Comparison of ENCODE assay signal across 1 cellular context in the genomic region with DNA sequence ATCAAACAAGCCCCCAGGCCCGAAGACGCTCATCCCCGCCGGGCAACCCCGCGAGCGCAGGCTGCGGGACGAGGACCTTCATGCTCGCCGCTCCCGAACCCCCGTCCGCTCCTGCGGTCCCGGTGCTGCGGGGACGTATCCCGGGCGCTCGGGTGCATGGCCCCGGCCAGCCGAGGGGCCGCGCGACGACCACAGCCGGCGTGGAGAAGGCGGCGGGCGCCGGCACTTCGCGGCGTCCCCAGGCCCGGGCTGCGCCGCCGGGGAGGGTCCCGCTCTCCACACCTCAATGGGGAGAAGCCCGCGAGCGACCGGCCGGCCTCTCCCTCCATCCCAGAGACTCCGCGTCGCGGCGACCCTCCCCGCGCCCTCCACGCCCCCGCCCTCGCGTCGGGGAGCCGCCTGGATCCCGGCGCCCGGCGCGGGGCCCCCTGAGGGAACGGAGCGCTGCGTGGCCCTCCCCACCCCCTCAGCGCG.
TF ChIP-seq lines count a peak whose summit lies in the region.

No MANE protein-coding gene starts in this region.

TF ChIP-seq in K562, 482 proteins besides CTCF, POLR2A, EP300 and RAD21 (continued from another document):
- TF ChIP-seq, protein P1, sequence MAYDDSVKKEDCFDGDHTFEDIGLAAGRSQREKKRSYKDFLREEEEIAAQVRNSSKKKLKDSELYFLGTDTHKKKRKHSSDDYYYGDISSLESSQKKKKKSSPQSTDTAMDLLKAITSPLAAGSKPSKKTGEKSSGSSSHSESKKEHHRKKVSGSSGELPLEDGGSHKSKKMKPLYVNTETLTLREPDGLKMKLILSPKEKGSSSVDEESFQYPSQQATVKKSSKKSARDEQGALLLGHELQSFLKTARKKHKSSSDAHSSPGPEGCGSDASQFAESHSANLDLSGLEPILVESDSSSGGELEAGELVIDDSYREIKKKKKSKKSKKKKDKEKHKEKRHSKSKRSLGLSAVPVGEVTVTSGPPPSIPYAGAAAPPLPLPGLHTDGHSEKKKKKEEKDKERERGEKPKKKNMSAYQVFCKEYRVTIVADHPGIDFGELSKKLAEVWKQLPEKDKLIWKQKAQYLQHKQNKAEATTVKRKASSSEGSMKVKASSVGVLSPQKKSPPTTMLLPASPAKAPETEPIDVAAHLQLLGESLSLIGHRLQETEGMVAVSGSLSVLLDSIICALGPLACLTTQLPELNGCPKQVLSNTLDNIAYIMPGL (CRISPR knock-in tag; IDR thresholded peaks at IDR 0.05), result 0 out of 2 replicates have a peak, but pooled peaks have one; percentile 14
- TF ChIP-seq ZNF766 (CRISPR knock-in tag; conservative IDR thresholded peaks at IDR 0.05), result no peak
- no peak for TF ChIP-seq MAFK (IDR thresholded peaks at IDR 0.05; ENCODE audit: low read length)
- TF ChIP-seq, protein P2, sequence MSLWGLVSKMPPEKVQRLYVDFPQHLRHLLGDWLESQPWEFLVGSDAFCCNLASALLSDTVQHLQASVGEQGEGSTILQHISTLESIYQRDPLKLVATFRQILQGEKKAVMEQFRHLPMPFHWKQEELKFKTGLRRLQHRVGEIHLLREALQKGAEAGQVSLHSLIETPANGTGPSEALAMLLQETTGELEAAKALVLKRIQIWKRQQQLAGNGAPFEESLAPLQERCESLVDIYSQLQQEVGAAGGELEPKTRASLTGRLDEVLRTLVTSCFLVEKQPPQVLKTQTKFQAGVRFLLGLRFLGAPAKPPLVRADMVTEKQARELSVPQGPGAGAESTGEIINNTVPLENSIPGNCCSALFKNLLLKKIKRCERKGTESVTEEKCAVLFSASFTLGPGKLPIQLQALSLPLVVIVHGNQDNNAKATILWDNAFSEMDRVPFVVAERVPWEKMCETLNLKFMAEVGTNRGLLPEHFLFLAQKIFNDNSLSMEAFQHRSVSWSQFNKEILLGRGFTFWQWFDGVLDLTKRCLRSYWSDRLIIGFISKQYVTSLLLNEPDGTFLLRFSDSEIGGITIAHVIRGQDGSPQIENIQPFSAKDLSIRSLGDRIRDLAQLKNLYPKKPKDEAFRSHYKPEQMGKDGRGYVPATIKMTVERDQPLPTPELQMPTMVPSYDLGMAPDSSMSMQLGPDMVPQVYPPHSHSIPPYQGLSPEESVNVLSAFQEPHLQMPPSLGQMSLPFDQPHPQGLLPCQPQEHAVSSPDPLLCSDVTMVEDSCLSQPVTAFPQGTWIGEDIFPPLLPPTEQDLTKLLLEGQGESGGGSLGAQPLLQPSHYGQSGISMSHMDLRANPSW (CRISPR knock-in tag; IDR thresholded peaks at IDR 0.05), result no peak
- 0 out of 2 replicates have a peak, but pooled peaks have one; percentile 19 for TF ChIP-seq SIN3B (IDR thresholded peaks at IDR 0.05; ENCODE audit: low read depth)
- TF ChIP-seq, protein P3, sequence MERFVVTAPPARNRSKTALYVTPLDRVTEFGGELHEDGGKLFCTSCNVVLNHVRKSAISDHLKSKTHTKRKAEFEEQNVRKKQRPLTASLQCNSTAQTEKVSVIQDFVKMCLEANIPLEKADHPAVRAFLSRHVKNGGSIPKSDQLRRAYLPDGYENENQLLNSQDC (CRISPR knock-in tag; IDR thresholded peaks at IDR 0.05), result no peak
- TF ChIP-seq, protein P4, sequence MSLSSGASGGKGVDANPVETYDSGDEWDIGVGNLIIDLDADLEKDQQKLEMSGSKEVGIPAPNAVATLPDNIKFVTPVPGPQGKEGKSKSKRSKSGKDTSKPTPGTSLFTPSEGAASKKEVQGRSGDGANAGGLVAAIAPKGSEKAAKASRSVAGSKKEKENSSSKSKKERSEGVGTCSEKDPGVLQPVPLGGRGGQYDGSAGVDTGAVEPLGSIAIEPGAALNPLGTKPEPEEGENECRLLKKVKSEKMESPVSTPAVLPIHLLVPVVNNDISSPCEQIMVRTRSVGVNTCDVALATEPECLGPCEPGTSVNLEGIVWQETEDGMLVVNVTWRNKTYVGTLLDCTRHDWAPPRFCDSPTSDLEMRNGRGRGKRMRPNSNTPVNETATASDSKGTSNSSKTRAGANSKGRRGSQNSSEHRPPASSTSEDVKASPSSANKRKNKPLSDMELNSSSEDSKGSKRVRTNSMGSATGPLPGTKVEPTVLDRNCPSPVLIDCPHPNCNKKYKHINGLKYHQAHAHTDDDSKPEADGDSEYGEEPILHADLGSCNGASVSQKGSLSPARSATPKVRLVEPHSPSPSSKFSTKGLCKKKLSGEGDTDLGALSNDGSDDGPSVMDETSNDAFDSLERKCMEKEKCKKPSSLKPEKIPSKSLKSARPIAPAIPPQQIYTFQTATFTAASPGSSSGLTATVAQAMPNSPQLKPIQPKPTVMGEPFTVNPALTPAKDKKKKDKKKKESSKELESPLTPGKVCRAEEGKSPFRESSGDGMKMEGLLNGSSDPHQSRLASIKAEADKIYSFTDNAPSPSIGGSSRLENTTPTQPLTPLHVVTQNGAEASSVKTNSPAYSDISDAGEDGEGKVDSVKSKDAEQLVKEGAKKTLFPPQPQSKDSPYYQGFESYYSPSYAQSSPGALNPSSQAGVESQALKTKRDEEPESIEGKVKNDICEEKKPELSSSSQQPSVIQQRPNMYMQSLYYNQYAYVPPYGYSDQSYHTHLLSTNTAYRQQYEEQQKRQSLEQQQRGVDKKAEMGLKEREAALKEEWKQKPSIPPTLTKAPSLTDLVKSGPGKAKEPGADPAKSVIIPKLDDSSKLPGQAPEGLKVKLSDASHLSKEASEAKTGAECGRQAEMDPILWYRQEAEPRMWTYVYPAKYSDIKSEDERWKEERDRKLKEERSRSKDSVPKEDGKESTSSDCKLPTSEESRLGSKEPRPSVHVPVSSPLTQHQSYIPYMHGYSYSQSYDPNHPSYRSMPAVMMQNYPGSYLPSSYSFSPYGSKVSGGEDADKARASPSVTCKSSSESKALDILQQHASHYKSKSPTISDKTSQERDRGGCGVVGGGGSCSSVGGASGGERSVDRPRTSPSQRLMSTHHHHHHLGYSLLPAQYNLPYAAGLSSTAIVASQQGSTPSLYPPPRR (CRISPR knock-in tag; IDR thresholded peaks at IDR 0.05; ENCODE audit: borderline replicate concordance), result no peak
- TF ChIP-seq, protein P5, sequence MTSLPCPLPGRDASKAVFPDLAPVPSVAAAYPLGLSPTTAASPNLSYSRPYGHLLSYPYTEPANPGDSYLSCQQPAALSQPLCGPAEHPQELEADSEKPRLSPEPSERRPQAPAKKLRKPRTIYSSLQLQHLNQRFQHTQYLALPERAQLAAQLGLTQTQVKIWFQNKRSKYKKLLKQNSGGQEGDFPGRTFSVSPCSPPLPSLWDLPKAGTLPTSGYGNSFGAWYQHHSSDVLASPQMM (CRISPR knock-in tag; IDR thresholded peaks at IDR 0.05), result no peak
- TF ChIP-seq, protein P6, sequence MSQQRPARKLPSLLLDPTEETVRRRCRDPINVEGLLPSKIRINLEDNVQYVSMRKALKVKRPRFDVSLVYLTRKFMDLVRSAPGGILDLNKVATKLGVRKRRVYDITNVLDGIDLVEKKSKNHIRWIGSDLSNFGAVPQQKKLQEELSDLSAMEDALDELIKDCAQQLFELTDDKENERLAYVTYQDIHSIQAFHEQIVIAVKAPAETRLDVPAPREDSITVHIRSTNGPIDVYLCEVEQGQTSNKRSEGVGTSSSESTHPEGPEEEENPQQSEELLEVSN (IDR thresholded peaks at IDR 0.05; ENCODE audit: borderline replicate concordance in 1 of 2, extremely low read depth in 1 of 2, insufficient read depth in 1 of 2, insufficient read length in 1 of 2, low read depth in 1 of 2, low read length in 1 of 2, poor library complexity in 1 of 2, severe bottlenecking in 1 of 2), result peak in 1 of 2 experiments; percentile 50
- 0 out of 2 replicates have a peak, but pooled peaks have one; percentile 7 for TF ChIP-seq KAT7 (CRISPR knock-in tag; IDR thresholded peaks at IDR 0.05; ENCODE audit: borderline replicate concordance)
TF ChIP-seq in K562: peak in this region for 6.
